ENCODE assay signal across 34 cellular contexts in the genomic region with DNA sequence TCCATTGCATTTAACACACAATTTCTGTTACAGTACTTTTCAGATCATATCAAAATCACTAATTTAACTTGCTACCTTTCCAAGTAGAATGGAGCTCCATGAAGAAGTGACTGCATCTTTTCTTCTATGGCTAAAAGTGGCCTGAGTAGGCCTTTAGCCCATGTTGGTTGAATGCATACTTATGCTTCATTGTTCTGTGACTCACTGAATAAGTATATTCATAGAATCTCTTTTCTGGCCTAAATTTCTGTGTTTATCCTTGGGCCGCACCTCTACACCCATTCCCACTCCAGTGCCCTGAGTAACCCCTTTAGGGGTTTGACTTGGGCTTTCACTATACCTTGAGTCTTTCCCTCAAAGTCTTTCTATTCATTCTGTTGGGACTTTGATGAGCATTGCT. TPM values are rescaled to one million over a fixed set of nuclear protein-coding genes. Genes with fewer than 3 reads are reported as not detected.
"Had no signal": no experiment of that assay in that cellular context is flagged by ENCODE, and none has a peak within 500 bp of the region (broad histone marks: within the 10 kb centered on the region; RNA-seq: fewer than 3 reads in every experiment).

No MANE protein-coding gene starts in this region.

- H2AFZ ChIP-seq: PC-9 had no signal

- H3K27me3 ChIP-seq: breast epithelium, MG63 had no signal

- H3K36me3 ChIP-seq: breast epithelium, MG63 had no signal

- H3K9me3 ChIP-seq: breast epithelium had no signal

- FAIRE-seq: RCC 7860 had no signal

- H3K4me3 Mint-ChIP-seq: activated B cell treated with CpG ODN at 0.5 μM for 24 hours; activated CD4-positive, alpha-beta memory T cell treated with anti-CD3 and anti-CD28 coated beads for 36 hours; activated CD8-positive, alpha-beta memory T cell treated with anti-CD3 and anti-CD28 coated beads, Interleukin-2, amount 10 ng/mL, durations not matched to agents 7 days and 5 days; activated naive CD4-positive, alpha-beta T cell treated with anti-CD3 and anti-CD28 coated beads, Interleukin-2, amount 10 ng/mL, durations not matched to agents 7 days and 5 days; activated naive CD8-positive, alpha-beta T cell; activated naive CD8-positive, alpha-beta T cell treated with anti-CD3 and anti-CD28 coated beads, Interleukin-2, amount 50 U/mL, for 24 hours had no signal

- H3K4me2 ChIP-seq: PC-9 had no signal

- H3K4me1 Mint-ChIP-seq: activated B cell treated with CpG ODN at 0.5 μM for 24 hours; activated CD8-positive, alpha-beta memory T cell treated with anti-CD3 and anti-CD28 coated beads, Interleukin-2, amount 10 ng/mL, durations not matched to agents 7 days and 5 days; activated naive CD8-positive, alpha-beta T cell treated with anti-CD3 and anti-CD28 coated beads, Interleukin-2, amount 50 U/mL, for 24 hours had no signal

- H3K4me1 ChIP-seq: breast epithelium had no signal

- H3K4me3 ChIP-seq: breast epithelium, MG63, PC-9 had no signal

- DNase-seq: activated B cell treated with CpG ODN at 0.5 μM for 24 hours; activated CD4-positive, alpha-beta memory T cell treated with anti-CD3 and anti-CD28 coated beads for 36 hours; activated CD4-positive, alpha-beta T cell treated with anti-CD3 and anti-CD28 coated beads for 4 hours; activated CD4-positive, alpha-beta T cell treated with anti-CD3 and anti-CD28 coated beads, Interleukin-2, amount 50 U/mL, for 1 hour; activated CD4-positive, CD25-positive, alpha-beta regulatory T cell treated with anti-CD3 and anti-CD28 coated beads, Interleukin-2, amount 50 U/mL, for 72 hours; activated CD8-positive, alpha-beta memory T cell treated with anti-CD3 and anti-CD28 coated beads, Interleukin-2, amount 10 ng/mL, durations not matched to agents 7 days and 5 days; activated CD8-positive, alpha-beta memory T cell treated with anti-CD3 and anti-CD28 coated beads, Interleukin-2, amount 50 U/mL, for 48 hours; activated effector memory CD4-positive, alpha-beta T cell treated with Interleukin-2 at 50 U/mL for 16 hours; activated naive CD4-positive, alpha-beta T cell treated with anti-CD3 and anti-CD28 coated beads, Interleukin-2, amount 10 ng/mL, durations not matched to agents 7 days and 5 days; activated naive CD8-positive, alpha-beta T cell treated with anti-CD3 and anti-CD28 coated beads, Interleukin-2, amount 50 U/mL, for 24 hours; activated T-cell treated with anti-CD3 and anti-CD28 coated beads, Interleukin-2, amount 50 U/mL, for 48 hours; amniotic stem cell; aorta; MG63; NCI-H1048; NCI-H1105 treated with DMSO at 0.1 percent for 48 hours; NCI-H1436; NCI-H1694 treated with DMSO at 0.1 percent for 48 hours; NCI-H2029; NCI-H510A; NCI-H526; NCI-H748 treated with DMSO at 0.1 percent for 48 hours; NK-92 treated with Interleukin-12 subunit alpha and Interleukin-12 subunit beta, amount 100 ng/mL, for 24 hours; SIG-M5; SW 1271; T-helper 1 cell; T-helper 2 cell; T-helper 9 cell had no signal

- H3K27ac Mint-ChIP-seq: activated B cell treated with CpG ODN at 0.5 μM for 24 hours; activated CD4-positive, alpha-beta memory T cell treated with anti-CD3 and anti-CD28 coated beads for 36 hours; activated CD8-positive, alpha-beta memory T cell treated with anti-CD3 and anti-CD28 coated beads, Interleukin-2, amount 10 ng/mL, durations not matched to agents 7 days and 5 days; activated naive CD4-positive, alpha-beta T cell treated with anti-CD3 and anti-CD28 coated beads, Interleukin-2, amount 10 ng/mL, durations not matched to agents 7 days and 5 days; activated naive CD8-positive, alpha-beta T cell; activated naive CD8-positive, alpha-beta T cell treated with anti-CD3 and anti-CD28 coated beads, Interleukin-2, amount 50 U/mL, for 24 hours had no signal

- H3K36me3 Mint-ChIP-seq: activated CD4-positive, alpha-beta memory T cell treated with anti-CD3 and anti-CD28 coated beads for 36 hours; activated CD8-positive, alpha-beta memory T cell treated with anti-CD3 and anti-CD28 coated beads, Interleukin-2, amount 10 ng/mL, durations not matched to agents 7 days and 5 days; activated naive CD4-positive, alpha-beta T cell treated with anti-CD3 and anti-CD28 coated beads, Interleukin-2, amount 10 ng/mL, durations not matched to agents 7 days and 5 days; activated naive CD8-positive, alpha-beta T cell had no signal

- H3K27ac ChIP-seq: breast epithelium, PC-9, RWPE1, VCaP had no signal

- H3K9me3 Mint-ChIP-seq: activated B cell treated with CpG ODN at 0.5 μM for 24 hours; activated CD4-positive, alpha-beta memory T cell treated with anti-CD3 and anti-CD28 coated beads for 36 hours; activated naive CD4-positive, alpha-beta T cell treated with anti-CD3 and anti-CD28 coated beads, Interleukin-2, amount 10 ng/mL, durations not matched to agents 7 days and 5 days; activated naive CD8-positive, alpha-beta T cell treated with anti-CD3 and anti-CD28 coated beads, Interleukin-2, amount 50 U/mL, for 24 hours had no signal

RNA-seq across cellular contexts. Expression of a gene that starts 42.1 kb away (rescaled TPM):
- total RNA-seq: activated B cell treated with CpG ODN at 0.5 μM for 24 hours; activated CD8-positive, alpha-beta memory T cell treated with anti-CD3 and anti-CD28 coated beads, Interleukin-2, amount 10 ng/mL, durations not matched to agents 7 days and 5 days had no signal
